17 cellular contexts compared by ENCODE assay signal in genomic region chr4:169335331-169335730, GRCh38.
DNase-seq lines count a peak whose midpoint lies in the region; ATAC-seq, FAIRE-seq and TF ChIP-seq lines count a peak whose summit lies in the region.
"Had no signal": no experiment of that assay in that cellular context is flagged by ENCODE, and none has a peak within 500 bp of the region (broad histone marks: within the 10 kb centered on the region; RNA-seq: fewer than 3 reads in every experiment).

No MANE protein-coding gene starts in this region.

- intact Hi-C loops in right cardiac atrium (cut with DNase I), result no loop called here
- intact Hi-C loops in cardiac septum (cut with DNase I), result no loop called here

- no peak overlapping the region for H3K27ac ChIP-seq in right cardiac atrium (ENCODE audit: low read length)
- H3K27ac ChIP-seq in keratinocyte (ENCODE audit: control insufficient read depth, insufficient read depth, low read length), result peak overlapping the region; percentile 56
- H3K27ac ChIP-seq: heart right ventricle, lower lobe of right lung, neutrophil, transverse colon had no signal

- peak overlapping the region; percentile 63 for H3K4me2 ChIP-seq in keratinocyte (ENCODE audit: control insufficient read depth, extremely low read depth, insufficient read depth, low read depth, low read length)

- H3K4me1 ChIP-seq in right cardiac atrium (ENCODE audit: control insufficient read depth, insufficient read depth, low read length) (peaks cover 2% of the 10 kb centered on the region), keratinocyte (ENCODE audit: control insufficient read depth, extremely low read depth, insufficient read depth, low read length) (peaks cover 24% of the 10 kb centered on the region)
- H3K4me1 ChIP-seq: lower lobe of right lung, transverse colon had no signal

- DNase-seq in right cardiac atrium (peak in 1 of 3 donors; percentile 21), cardiac septum (ENCODE audit: low spot score) (no peak), astrocyte of the hippocampus (ENCODE audit: low read depth, low spot score) (peak; percentile 16), keratinocyte (ENCODE audit: low read depth, low spot score) (no peak), Ammon's horn (ENCODE audit: low spot score) (no peak), activated gamma-delta T cell (lab: John Stamatoyannopoulos, UW) (no peak)
- DNase-seq in stimulated activated naive CD8-positive, alpha-beta T cell treated with anti-CD3 and anti-CD28 coated beads, Interleukin-15, Interleukin-2, amounts not matched to agents 100 U/mL and 50 U/mL, for 24 hours, result no peak
- DNase-seq in activated T-cell treated with anti-CD3 and anti-CD28 coated beads, Interleukin-2, amount 50 U/mL, for 48 hours, result no peak
- DNase-seq: ACHN; activated T-cell treated with anti-CD3 and anti-CD28 coated beads, Interleukin-2, amount 50 U/mL, for 4 hours; heart right ventricle; lower lobe of right lung; MG63; NCI-H2171; transverse colon had no signal

- FAIRE-seq in keratinocyte (lab: Jason Lieb, UNC), result peak; percentile 97
- FAIRE-seq: endometrium had no signal

- peak overlapping the region; percentile 23 for H3K9ac ChIP-seq in keratinocyte (ENCODE audit: control insufficient read depth, extremely low read depth, insufficient read depth, low read length)

- H3K9me1 ChIP-seq in keratinocyte (ENCODE audit: control insufficient read depth, extremely low read depth, insufficient read depth, low read length), result no peaks in the 10 kb centered on the region

- 37% methylated on average over 4 of the region's 4 CpGs for WGBS in right cardiac atrium

- no peaks in the 10 kb centered on the region for H4K20me1 ChIP-seq in keratinocyte (ENCODE audit: control insufficient read depth, extremely low read depth, insufficient read depth, low read length)

- no peak for TF ChIP-seq CTCF in keratinocyte (optimal IDR thresholded peaks at IDR 0.05 in 1 of 3, IDR thresholded peaks at IDR 0.05 in 1 of 3, conservative IDR thresholded peaks at IDR 0.05 in 1 of 3; ENCODE audit: extremely low read depth in 1 of 3, insufficient read depth in 2 of 3, low read length in 3 of 3)

- H3K9me3 ChIP-seq in right cardiac atrium (ENCODE audit: control insufficient read depth, low read length) (no peaks in the 10 kb centered on the region), keratinocyte (ENCODE audit: control insufficient read depth, low read depth, low read length) (no peaks in the 10 kb centered on the region)
- H3K9me3 ChIP-seq: lower lobe of right lung, MG63, neutrophil, transverse colon had no signal

- no peak overlapping the region for H3K4me3 ChIP-seq in right cardiac atrium (ENCODE audit: low read length)
- peak overlapping the region in 2 of 3 experiments; percentile 16 to 32 for H3K4me3 ChIP-seq in keratinocyte (ENCODE audit: control insufficient read depth in 2 of 3, extremely low read depth in 1 of 3, insufficient read depth in 2 of 3, low read depth in 1 of 3, low read length in 3 of 3)
- H3K4me3 ChIP-seq: heart right ventricle, lower lobe of right lung, MG63, transverse colon had no signal

- H2AFZ ChIP-seq in keratinocyte (ENCODE audit: control insufficient read depth, low read length), result peak overlapping the region; percentile 51

- H3K27me3 ChIP-seq in right cardiac atrium (ENCODE audit: control insufficient read depth, insufficient read depth) (no peaks in the 10 kb centered on the region), keratinocyte (ENCODE audit: control insufficient read depth, extremely low read depth, insufficient read depth, low read length) (no peaks in the 10 kb centered on the region)
- H3K27me3 ChIP-seq: heart right ventricle, MG63, neutrophil, transverse colon had no signal

- H3K36me3 ChIP-seq in keratinocyte (ENCODE audit: control insufficient read depth in 2 of 2, extremely low read depth in 1 of 2, insufficient read depth in 2 of 2, low read length in 2 of 2), result no peaks in the 10 kb centered on the region
- H3K36me3 ChIP-seq: heart right ventricle, lower lobe of right lung, MG63, neutrophil, transverse colon had no signal

- H3K79me2 ChIP-seq in keratinocyte (ENCODE audit: control insufficient read depth, insufficient read depth, low read length), result no peaks in the 10 kb centered on the region

- dilution Hi-C loops in keratinocyte (cut with MboI; ENCODE audit: extremely low pct_ligation_motif_present, low sequenced_read_pairs), result no loop called here

- ATAC-seq in right cardiac atrium, result peak; percentile 83 to 93
- no peak for ATAC-seq in stimulated activated naive CD8-positive, alpha-beta T cell treated with anti-CD3 and anti-CD28 coated beads, Interleukin-15, Interleukin-2, amounts not matched to agents 100 U/mL and 50 U/mL, for 24 hours
- ATAC-seq: activated T-cell treated with anti-CD3 and anti-CD28 coated beads, Interleukin-2, amount 50 U/mL, for 4 hours; lower lobe of right lung had no signal
